In the genomic region with DNA sequence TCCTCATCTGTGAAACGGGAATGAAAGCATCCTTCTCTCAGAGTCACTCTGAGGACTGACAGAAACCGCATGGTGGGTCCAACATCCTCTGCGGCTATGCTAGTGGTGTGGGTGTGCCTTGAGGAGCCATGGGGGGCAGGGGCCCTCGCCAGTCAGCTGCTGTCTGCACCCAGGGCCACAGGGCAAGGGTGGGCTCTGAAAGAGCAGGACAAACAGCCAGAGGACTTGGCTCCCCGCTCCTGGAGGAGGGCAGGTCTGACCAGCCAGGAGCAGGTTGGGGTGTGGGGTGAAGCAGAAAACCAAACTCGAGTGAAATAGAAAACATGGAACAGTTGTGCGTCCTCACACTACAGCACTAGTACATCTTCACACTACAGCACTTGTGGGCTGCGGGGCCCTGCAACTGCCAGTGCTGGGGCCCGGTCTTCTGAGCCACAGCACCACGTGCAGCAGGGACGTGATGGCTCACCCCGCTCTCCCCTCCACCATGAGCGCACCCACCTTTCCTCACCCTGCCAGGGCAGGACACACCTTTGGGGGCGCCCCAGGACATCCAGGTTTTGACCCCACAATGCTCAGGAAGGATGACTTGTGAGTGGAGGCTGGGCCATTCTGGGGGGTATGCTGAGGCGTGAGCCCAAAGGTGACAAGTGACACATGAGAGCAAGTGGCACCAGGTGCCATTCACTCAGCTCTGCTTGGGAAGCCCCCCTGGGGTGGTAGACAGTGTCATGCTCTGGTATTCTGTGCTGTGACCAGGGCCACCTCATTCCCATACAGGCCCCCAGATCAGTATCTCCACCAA, we compare ENCODE assay signal across 20 cellular contexts.
DNase-seq lines count a peak whose midpoint lies in the region; ATAC-seq, FAIRE-seq and TF ChIP-seq lines count a peak whose summit lies in the region.
"Had no signal": no experiment of that assay in that cellular context is flagged by ENCODE, and none has a peak within 500 bp of the region (broad histone marks: within the 10 kb centered on the region; RNA-seq: fewer than 3 reads in every experiment).

No MANE protein-coding gene starts in this region.

- no peak for FAIRE-seq in GM12891 (lab: Jason Lieb, UNC)
- FAIRE-seq: frontal cortex, HTR-8/SVneo had no signal

- TF ChIP-seq CTCF in natural killer cell (IDR thresholded peaks at IDR 0.05): no peak

- no peaks in the 10 kb centered on the region for H3K36me3 Mint-ChIP-seq in activated naive CD4-positive, alpha-beta T cell treated with anti-CD3 and anti-CD28 coated beads for 36 hours (ENCODE audit: low read depth)
- H3K36me3 Mint-ChIP-seq in natural killer cell: no peaks in the 10 kb centered on the region
- H3K36me3 Mint-ChIP-seq: naive thymus-derived CD8-positive, alpha-beta T cell; WTC11 had no signal

- intact Hi-C loops in activated naive CD4-positive, alpha-beta T cell treated with anti-CD3 and anti-CD28 coated beads for 36 hours (cut with micrococcal nuclease): no loop called here
- intact Hi-C loops in natural killer cell (cut with micrococcal nuclease): no loop called here

- TF ChIP-seq POLR2A in GM12891 (IDR thresholded peaks at IDR 0.05; ENCODE audit: low read depth, low read length): no peak

- no peak for ATAC-seq in natural killer cell
- ATAC-seq: activated CD8-positive, alpha-beta T cell treated with anti-CD3 and anti-CD28 coated beads for 36 hours; naive thymus-derived CD8-positive, alpha-beta T cell had no signal

- no peaks in the 10 kb centered on the region for H3K27me3 Mint-ChIP-seq in activated naive CD4-positive, alpha-beta T cell treated with anti-CD3 and anti-CD28 coated beads for 36 hours (ENCODE audit: low read depth)
- no peaks in the 10 kb centered on the region for H3K27me3 Mint-ChIP-seq in natural killer cell (ENCODE audit: low read depth in 2 of 2)
- H3K27me3 Mint-ChIP-seq: activated CD8-positive, alpha-beta T cell treated with anti-CD3 and anti-CD28 coated beads for 36 hours had no signal

- H3K9me3 Mint-ChIP-seq in activated naive CD4-positive, alpha-beta T cell treated with anti-CD3 and anti-CD28 coated beads for 36 hours: no peaks in the 10 kb centered on the region
- no peaks in the 10 kb centered on the region for H3K9me3 Mint-ChIP-seq in natural killer cell
- H3K9me3 Mint-ChIP-seq: activated CD8-positive, alpha-beta T cell treated with anti-CD3 and anti-CD28 coated beads for 36 hours; naive thymus-derived CD8-positive, alpha-beta T cell; WTC11 had no signal

- CTCF ChIA-PET in activated naive CD4-positive, alpha-beta T cell treated with anti-CD3 and anti-CD28 coated beads for 36 hours (lab: Charles Lee): no interaction called here

- H3K4me3 Mint-ChIP-seq in activated naive CD4-positive, alpha-beta T cell treated with anti-CD3 and anti-CD28 coated beads for 36 hours: no peak overlapping the region
- no peak overlapping the region for H3K4me3 Mint-ChIP-seq in natural killer cell
- H3K4me3 Mint-ChIP-seq: activated CD8-positive, alpha-beta T cell treated with anti-CD3 and anti-CD28 coated beads for 36 hours; naive thymus-derived CD8-positive, alpha-beta T cell; WTC11 had no signal

- H3K4me1 Mint-ChIP-seq in activated naive CD4-positive, alpha-beta T cell treated with anti-CD3 and anti-CD28 coated beads for 36 hours (ENCODE audit: low read depth): no peaks in the 10 kb centered on the region
- H3K4me1 Mint-ChIP-seq in natural killer cell: no peaks in the 10 kb centered on the region
- H3K4me1 Mint-ChIP-seq: naive thymus-derived CD8-positive, alpha-beta T cell had no signal

- peak; percentile 4 for DNase-seq in activated naive CD4-positive, alpha-beta T cell treated with anti-CD3 and anti-CD28 coated beads, Interleukin-2, amount 50 U/mL, for 16 hours
- DNase-seq in activated naive CD4-positive, alpha-beta T cell treated with anti-CD3 and anti-CD28 coated beads for 36 hours: no peak
- DNase-seq in activated T-cell treated with anti-CD3 and anti-CD28 coated beads, Interleukin-2, amount 50 U/mL, for 48 hours: peak; percentile 2 to 8
- DNase-seq in natural killer cell (peak; percentile 10), GM12891 (ENCODE audit: insufficient read length, low spot score) (no peak), SW480 (ENCODE audit: low spot score) (no peak)
- peak; percentile 5 for DNase-seq in stimulated activated CD8-positive, alpha-beta memory T cell treated with anti-CD3 and anti-CD28 coated beads, Interleukin-4, amount 100 ng/mL, for 48 hours
- no peak for DNase-seq in stimulated activated naive CD4-positive, alpha-beta T cell treated with Interleukin-2 at 50 U/mL for 16 hours (lab: John Stamatoyannopoulos, UW)
- DNase-seq: activated CD8-positive, alpha-beta T cell treated with anti-CD3 and anti-CD28 coated beads for 36 hours; activated gamma-delta T cell; Calu3; caudate nucleus; kidney glomerular epithelial cell; NCI-H2081; stimulated activated CD4-positive, alpha-beta T cell treated with anti-CD3 and anti-CD28 coated beads, Interleukin-12 subunit alpha, Interleukin-12 subunit beta, amount 100 ng/mL, for 4 hours; T-helper 9 cell had no signal

- no peak overlapping the region for H3K27ac Mint-ChIP-seq in activated naive CD4-positive, alpha-beta T cell treated with anti-CD3 and anti-CD28 coated beads for 36 hours
- H3K27ac Mint-ChIP-seq in natural killer cell: no peak overlapping the region
- H3K27ac Mint-ChIP-seq: activated CD8-positive, alpha-beta T cell treated with anti-CD3 and anti-CD28 coated beads for 36 hours; WTC11 had no signal

TF ChIP-seq in GM12891, 5 proteins besides CTCF, POLR2A, EP300 and RAD21:
- TF ChIP-seq POLR2AphosphoS5 (IDR thresholded peaks at IDR 0.05; ENCODE audit: low read depth, low read length): no peak
- no peak for TF ChIP-seq POU2F2 (IDR thresholded peaks at IDR 0.05; ENCODE audit: low read depth, low read length)
- TF ChIP-seq PAX5 (IDR thresholded peaks at IDR 0.05; ENCODE audit: insufficient read depth, low read length, severe bottlenecking): no peak
- no peak for TF ChIP-seq TAF1 (IDR thresholded peaks at IDR 0.05; ENCODE audit: low read depth, low read length)
- no peak for TF ChIP-seq SPI1 (IDR thresholded peaks at IDR 0.05; ENCODE audit: low read depth, low read length)
TF ChIP-seq in GM12891: peak in this region for 0.

Comparison
In these comparisons a context has a peak if more than half of its experiments do, and no peak if none do; other contexts are left out.
1. DNase-seq: peak in activated naive CD4-positive, alpha-beta T cell treated with anti-CD3 and anti-CD28 coated beads, Interleukin-2, amount 50 U/mL, for 16 hours (single experiment), activated T-cell treated with anti-CD3 and anti-CD28 coated beads, Interleukin-2, amount 50 U/mL, for 48 hours (2 of 2), natural killer cell (single experiment) and stimulated activated CD8-positive, alpha-beta memory T cell treated with anti-CD3 and anti-CD28 coated beads, Interleukin-4, amount 100 ng/mL, for 48 hours (single experiment); none in activated naive CD4-positive, alpha-beta T cell treated with anti-CD3 and anti-CD28 coated beads for 36 hours (single experiment), GM12891 (single experiment), SW480 (single experiment) and stimulated activated naive CD4-positive, alpha-beta T cell treated with Interleukin-2 at 50 U/mL for 16 hours (single experiment).